Comparison of ENCODE assay signal across 8 cellular contexts in the genomic region with DNA sequence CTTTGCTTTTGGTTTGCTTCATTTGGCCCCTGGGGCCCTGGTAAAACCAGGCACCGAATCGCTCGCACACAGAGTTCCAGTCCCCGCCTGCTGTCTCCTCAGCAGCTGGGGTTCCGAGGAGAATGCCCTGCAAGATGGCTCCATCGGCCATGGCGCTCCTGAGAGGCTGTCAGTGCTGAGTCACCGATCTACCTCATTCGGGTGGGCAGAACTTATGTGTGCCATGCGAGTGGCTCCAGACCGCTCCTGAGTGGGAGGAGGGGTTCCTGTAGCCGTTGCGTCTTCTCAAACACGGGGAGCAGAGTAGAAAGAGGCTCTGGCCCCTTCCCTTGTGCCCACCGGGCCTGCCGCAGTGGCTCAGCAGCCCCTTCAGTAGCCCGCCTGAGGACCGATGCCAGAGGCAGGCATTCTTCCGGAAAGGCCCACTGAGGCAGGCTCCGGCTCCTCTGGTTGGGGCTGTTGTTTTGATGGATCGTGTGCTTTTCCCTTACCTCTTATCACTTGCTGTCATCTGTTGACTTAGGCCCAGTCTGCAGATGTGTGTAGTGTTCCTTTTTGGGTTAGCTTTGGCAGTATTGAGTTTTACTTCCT. TPM values are rescaled to one million over a fixed set of nuclear protein-coding genes. Genes with fewer than 3 reads are reported as not detected.
DNase-seq lines count a peak whose midpoint lies in the region; ATAC-seq, FAIRE-seq and TF ChIP-seq lines count a peak whose summit lies in the region.

No MANE protein-coding gene starts in this region.

- peaks cover 6% of the 10 kb centered on the region; the same call in 1 of the 2 replicates for H3K36me3 Mint-ChIP-seq in WTC11

- TF ChIP-seq EP300 in HepG2 (IDR thresholded peaks at IDR 0.05; ENCODE audit: low read depth in 2 of 2, low read length in 2 of 2) = no peak
- TF ChIP-seq EP300 in HepG2 (CRISPR knock-in tag; IDR thresholded peaks at IDR 0.05; ENCODE audit: borderline replicate concordance) = no peak

- POLR2A ChIA-PET in WTC11 (lab: Charles Lee) = interaction anchor here (0.7 kb wide), 1 partner anchor 11 kb away, joined by 3 read pairs; no protein-coding TSS in a partner anchor
- POLR2A ChIA-PET in HepG2 (lab: Yijun Ruan, JAX) = interaction anchor here (0.7 to 1.3 kb wide), 6 partner anchors 9 to 170 kb away, joined by 3 to 8 read pairs (median 4); a partner anchor contains a TSS

- in situ Hi-C loops in HepG2 (cut with HindIII; ENCODE audit: extremely low pct_ligation_motif_present, low pct_unique_long_range_greater_than_20kb) = no loop called here

- under 1% methylated on average over 12 of the region's 21 CpGs for WGBS in HepG2 (ENCODE audit: low lambda C conversion rate)

- H3K27ac Mint-ChIP-seq in WTC11 = peak overlapping the region; percentile 90

- DNase-seq in Ammon's horn (ENCODE audit: low spot score) (peak; percentile 65), WTC11 (ENCODE audit: low spot score) (no peak), caudate nucleus (lab: John Stamatoyannopoulos, UW) (peak in 33 of 61 donors; percentile 16 to 77 (median 42)), HepG2 (ENCODE audit: low spot score) (peak; percentile 45), urothelium cell line (ENCODE audit: low spot score) (no peak)
- peak; percentile 62 to 77 (median 74) for DNase-seq in stimulated activated CD4-positive, alpha-beta T cell treated with anti-CD3 and anti-CD28 coated beads, TNF-alpha, amount 100 ng/mL, for 24 hours (ENCODE audit: low read depth in 3 of 3)

- no peak for TF ChIP-seq CTCF in WTC11 (IDR thresholded peaks at IDR 0.05)
- no peak for TF ChIP-seq CTCF in HepG2 (CRISPR knock-in tag; IDR thresholded peaks at IDR 0.05)

- no peaks in the 10 kb centered on the region for H3K9me3 Mint-ChIP-seq in WTC11

- FAIRE-seq in HepG2 (lab: Jason Lieb, UNC) (no peak), urothelium cell line (lab: Jason Lieb, UNC) (no peak)

- intact Hi-C loops in HepG2 (cut with micrococcal nuclease; ENCODE audit: unreplicated experiment) = loop anchor here (2.0 kb wide), 1 partner anchor 16 kb away; a partner anchor contains a TSS

- H3K27ac ChIP-seq in KOPT-K1 (ENCODE audit: low read depth, low read length, poor library complexity, severe bottlenecking) (peak overlapping the region; percentile 83), caudate nucleus (ENCODE audit: low read depth, low read length) (peak overlapping the region; percentile 67), HepG2 (ENCODE audit: extremely low read length, insufficient read depth, low read length) (peak overlapping the region; percentile 62)

- H3K27me3 Mint-ChIP-seq in WTC11 (ENCODE audit: low read depth) = no peaks in the 10 kb centered on the region

- no TSS peak for BruUV-seq in HepG2 (replicated peaks; lab: Mats Ljungman, UMichigan)

- H3K4me1 Mint-ChIP-seq in WTC11 = peaks cover 20% of the 10 kb centered on the region

- H3K79me2 ChIP-seq in HepG2 (ENCODE audit: insufficient read depth, low read length) = peaks cover 22% of the 10 kb centered on the region

- no peak overlapping the region for H2AFZ ChIP-seq in HepG2 (ENCODE audit: low read length)

- H3K4me3 Mint-ChIP-seq in WTC11 = peak overlapping the region; percentile 99

- no peak for TF ChIP-seq RAD21 in HepG2 (CRISPR knock-in tag; IDR thresholded peaks at IDR 0.05)

- no peaks in the 10 kb centered on the region; a peak in 1 of 5 replicates for H3K27me3 ChIP-seq in HepG2 (ENCODE audit: control insufficient read depth in 1 of 2, insufficient read depth in 2 of 2, low read length in 2 of 2)

- H3K4me3 ChIP-seq in HepG2 (replicated peaks in 1 of 3; ENCODE audit: insufficient read depth in 1 of 3, low read depth in 2 of 3, low read length in 3 of 3) = peak overlapping the region; percentile 90 to 98 (median 91)

- peak overlapping the region; percentile 81 for H3K9ac ChIP-seq in HepG2 (ENCODE audit: insufficient read depth, low read depth, low read length)

- peak; percentile 36 for ATAC-seq in GM19351 (IDR thresholded peaks at IDR 0.05; ENCODE audit: unreplicated experiment)
- ATAC-seq in WTC11 = peak; percentile 16
- peak; percentile 71 for ATAC-seq in HepG2

- H4K20me1 ChIP-seq in HepG2 (ENCODE audit: insufficient read depth, low read length) = peaks cover 12% of the 10 kb centered on the region; the same call in 1 of the 2 replicates

- TF ChIP-seq POLR2A in HepG2 (IDR thresholded peaks at IDR 0.05; ENCODE audit: insufficient read depth in 1 of 2, low read depth in 2 of 2, low read length in 2 of 2) = peak in 1 of 2 experiments; percentile 49; a peak in 2 of 4 replicates

- CTCF ChIA-PET in WTC11 (lab: Charles Lee) = interaction anchor here (0.5 to 5.8 kb wide), 3 partner anchors 11 to 70 kb away, joined by 3 to 77 read pairs (median 3); no protein-coding TSS in a partner anchor
- CTCF ChIA-PET in HepG2 (lab: Yijun Ruan, JAX; ENCODE audit: low intra/inter-chr PET ratio, low total read pairs) = no interaction called here

- peak overlapping the region; percentile 96 for H3K4me2 ChIP-seq in HepG2 (ENCODE audit: low read depth, low read length)

- H3K4me1 ChIP-seq in HepG2 (ENCODE audit: insufficient read depth, low read length) = peaks cover 30% of the 10 kb centered on the region

- H3K36me3 ChIP-seq in KOPT-K1 (ENCODE audit: insufficient read depth, low read length) (peaks cover 41% of the 10 kb centered on the region), HepG2 (replicated peaks in 1 of 2; ENCODE audit: control insufficient read depth in 1 of 2, insufficient read depth in 2 of 2, low read length in 2 of 2) (peaks cover 6 to 32% of the 10 kb centered on the region in 2 experiments; a peak in 4 of 5 replicates)

- no peaks in the 10 kb centered on the region for H3K9me3 ChIP-seq in KOPT-K1 (ENCODE audit: insufficient read depth, low read length, poor library complexity, severe bottlenecking)
- no peaks in the 10 kb centered on the region for H3K9me3 ChIP-seq in HepG2 (ENCODE audit: low read length)

RNA-seq across cellular contexts. Expression of a gene that starts 0.9 kb away (rescaled TPM):
- 25.0 to 30.7 TPM (median 26.3 TPM) in 3 replicates for total RNA-seq in WTC11 (2021)
- 10.2 and 21.5 TPM in 2 replicates for total RNA-seq in HepG2 (2016; rRNA removed; fragmentation: Illumina TruSeq; extraction: Trizol)
- 1.7 and 2.5 TPM in 2 replicates for total RNA-seq in HepG2 (2016; cell fraction: cytosol; rRNA removed; fragmentation: Illumina TruSeq; extraction: Trizol; ENCODE audit: low read depth)
- 9.4 and 21.0 TPM in 2 replicates for total RNA-seq in HepG2 (2016; cell fraction: insoluble cytoplasmic fraction; rRNA removed; fragmentation: Illumina TruSeq; extraction: Trizol)
- 5.8 and 7.3 TPM in 2 replicates for total RNA-seq in HepG2 (2016; cell fraction: membrane; rRNA removed; fragmentation: Illumina TruSeq; extraction: Trizol)
- total RNA-seq in HepG2 (2016; cell fraction: nucleus; rRNA removed; fragmentation: Illumina TruSeq; extraction: Trizol) = 26.3 and 31.0 TPM in 2 replicates
- polyA plus RNA-seq in HepG2 (2011; rRNA removed) = 15.4 and 22.5 TPM in 2 replicates
- polyA plus RNA-seq in HepG2 (2011; cell fraction: cytosol; rRNA removed) = 13.1 and 17.3 TPM in 2 replicates
- 62.4 and 64.6 TPM in 2 replicates for polyA plus RNA-seq in HepG2 (2011; cell fraction: nucleus; rRNA removed)
- 12.1 and 17.0 TPM in 2 replicates for polyA plus RNA-seq in HepG2 (2012)
- polyA plus RNA-seq in HepG2 (2016; cell fraction: cytosol; fragmentation: Illumina TruSeq; extraction: Trizol; ENCODE audit: low read depth) = 1.1 and 1.3 TPM in 2 replicates
- 8.7 and 8.9 TPM in 2 replicates for polyA plus RNA-seq in HepG2 (2016; cell fraction: insoluble cytoplasmic fraction; fragmentation: Illumina TruSeq; extraction: Trizol; ENCODE audit: low read depth)
- 3.0 and 4.1 TPM in 2 replicates for polyA plus RNA-seq in HepG2 (2016; cell fraction: membrane; fragmentation: Illumina TruSeq; extraction: Trizol; ENCODE audit: low read depth)
- 33.0 and 37.5 TPM in 2 replicates for polyA plus RNA-seq in HepG2 (2016; cell fraction: nucleus; fragmentation: Illumina TruSeq; extraction: Trizol; ENCODE audit: insufficient read depth, low read depth)
- 28.1 and 43.5 TPM in 2 replicates for polyA minus RNA-seq in HepG2 (2011; rRNA and poly(A)+ RNA removed; ENCODE audit: low replicate concordance)
- polyA minus RNA-seq in HepG2 (2011; cell fraction: cytosol; rRNA and poly(A)+ RNA removed) = 15.1 and 16.0 TPM in 2 replicates
- 30.7 and 33.6 TPM in 2 replicates for polyA minus RNA-seq in HepG2 (2011; cell fraction: nucleus; rRNA and poly(A)+ RNA removed)

RNA-seq across cellular contexts. Expression of a gene that starts 6.2 kb away (rescaled TPM):
- total RNA-seq in WTC11 (2021) (41.3 to 43.7 TPM (median 43.5 TPM) in 3 replicates), HepG2 (2016; rRNA removed; fragmentation: Illumina TruSeq; extraction: Trizol) (42.5 and 43.0 TPM in 2 replicates)
- 7.5 and 8.4 TPM in 2 replicates for total RNA-seq in HepG2 (2016; cell fraction: cytosol; rRNA removed; fragmentation: Illumina TruSeq; extraction: Trizol; ENCODE audit: low read depth)
- 41.2 and 42.3 TPM in 2 replicates for total RNA-seq in HepG2 (2016; cell fraction: insoluble cytoplasmic fraction; rRNA removed; fragmentation: Illumina TruSeq; extraction: Trizol)
- total RNA-seq in HepG2 (2016; cell fraction: membrane; rRNA removed; fragmentation: Illumina TruSeq; extraction: Trizol) = 21.7 and 24.5 TPM in 2 replicates
- total RNA-seq in HepG2 (2016; cell fraction: nucleus; rRNA removed; fragmentation: Illumina TruSeq; extraction: Trizol) = 22.4 and 24.6 TPM in 2 replicates
- 16.3 and 18.5 TPM in 2 replicates for polyA plus RNA-seq in HepG2 (2011; rRNA removed)
- 19.7 and 19.8 TPM in 2 replicates for polyA plus RNA-seq in HepG2 (2011; cell fraction: cytosol; rRNA removed)
- 20.0 and 25.1 TPM in 2 replicates for polyA plus RNA-seq in HepG2 (2011; cell fraction: nucleus; rRNA removed)
- polyA plus RNA-seq in HepG2 (2012) = 12.8 and 19.4 TPM in 2 replicates
- 5.7 and 6.2 TPM in 2 replicates for polyA plus RNA-seq in HepG2 (2016; cell fraction: cytosol; fragmentation: Illumina TruSeq; extraction: Trizol; ENCODE audit: low read depth)
- polyA plus RNA-seq in HepG2 (2016; cell fraction: insoluble cytoplasmic fraction; fragmentation: Illumina TruSeq; extraction: Trizol; ENCODE audit: low read depth) = 26.4 and 36.5 TPM in 2 replicates
- polyA plus RNA-seq in HepG2 (2016; cell fraction: membrane; fragmentation: Illumina TruSeq; extraction: Trizol; ENCODE audit: low read depth) = 12.8 and 14.1 TPM in 2 replicates
- polyA plus RNA-seq in HepG2 (2016; cell fraction: nucleus; fragmentation: Illumina TruSeq; extraction: Trizol; ENCODE audit: insufficient read depth, low read depth) = 33.8 and 36.4 TPM in 2 replicates
- 23.8 and 78.9 TPM in 2 replicates for polyA minus RNA-seq in HepG2 (2011; rRNA and poly(A)+ RNA removed; ENCODE audit: low replicate concordance)
- 9.2 and 9.3 TPM in 2 replicates for polyA minus RNA-seq in HepG2 (2011; cell fraction: cytosol; rRNA and poly(A)+ RNA removed)
- polyA minus RNA-seq in HepG2 (2011; cell fraction: nucleus; rRNA and poly(A)+ RNA removed) = 13.9 and 19.9 TPM in 2 replicates

RNA-seq across cellular contexts. Expression of a gene that starts 15.3 kb away (rescaled TPM):
- total RNA-seq in WTC11 (2021) = 5.8 to 9.0 TPM (median 5.9 TPM) in 3 replicates
- total RNA-seq in HepG2 (2016; rRNA removed; fragmentation: Illumina TruSeq; extraction: Trizol) = 0.53 and 0.62 TPM in 2 replicates
- 0.79 and 1.2 TPM in 2 replicates for total RNA-seq in HepG2 (2016; cell fraction: cytosol; rRNA removed; fragmentation: Illumina TruSeq; extraction: Trizol; ENCODE audit: low read depth)
- total RNA-seq in HepG2 (2016; cell fraction: insoluble cytoplasmic fraction; rRNA removed; fragmentation: Illumina TruSeq; extraction: Trizol) = 0.24 and 0.84 TPM in 2 replicates
- 0.86 and 1.2 TPM in 2 replicates for total RNA-seq in HepG2 (2016; cell fraction: membrane; rRNA removed; fragmentation: Illumina TruSeq; extraction: Trizol)
- 0.62 and 1.0 TPM in 2 replicates for total RNA-seq in HepG2 (2016; cell fraction: nucleus; rRNA removed; fragmentation: Illumina TruSeq; extraction: Trizol)
- polyA plus RNA-seq in HepG2 (2011; rRNA removed) = 0.20 and 0.44 TPM in 2 replicates
- polyA plus RNA-seq in HepG2 (2011; cell fraction: cytosol; rRNA removed) = 0.08 and 0.09 TPM in 2 replicates
- polyA plus RNA-seq in HepG2 (2011; cell fraction: nucleus; rRNA removed) = 1.7 and 2.4 TPM in 2 replicates
- polyA plus RNA-seq in HepG2 (2012) = 3.8 and 4.0 TPM in 2 replicates
- polyA plus RNA-seq in HepG2 (2016; cell fraction: cytosol; fragmentation: Illumina TruSeq; extraction: Trizol; ENCODE audit: low read depth) = 0.55 and 0.76 TPM in 2 replicates
- polyA plus RNA-seq in HepG2 (2016; cell fraction: insoluble cytoplasmic fraction; fragmentation: Illumina TruSeq; extraction: Trizol; ENCODE audit: low read depth) = 0.35 and 0.52 TPM in 2 replicates
- polyA plus RNA-seq in HepG2 (2016; cell fraction: membrane; fragmentation: Illumina TruSeq; extraction: Trizol; ENCODE audit: low read depth) = 0.62 and 0.80 TPM in 2 replicates
- 2.7 and 3.3 TPM in 2 replicates for polyA plus RNA-seq in HepG2 (2016; cell fraction: nucleus; fragmentation: Illumina TruSeq; extraction: Trizol; ENCODE audit: insufficient read depth, low read depth)
- polyA minus RNA-seq in HepG2 (2011; rRNA and poly(A)+ RNA removed; ENCODE audit: low replicate concordance) = 0.38 and 3.6 TPM in 2 replicates
- 1.1 TPM in 1 of 2 replicates, not detected in the other for polyA minus RNA-seq in HepG2 (2011; cell fraction: cytosol; rRNA and poly(A)+ RNA removed)
- 0.25 and 0.64 TPM in 2 replicates for polyA minus RNA-seq in HepG2 (2011; cell fraction: nucleus; rRNA and poly(A)+ RNA removed)

RNA-seq across cellular contexts. Expression of a gene that starts 22.9 kb away (rescaled TPM):
- 0.87 TPM in 1 of 3 replicates, not detected in the others for total RNA-seq in WTC11 (2021)
- not detected in 2 replicates for total RNA-seq in HepG2 (2016; rRNA removed; fragmentation: Illumina TruSeq; extraction: Trizol)
- not detected in 2 replicates for total RNA-seq in HepG2 (2016; cell fraction: cytosol; rRNA removed; fragmentation: Illumina TruSeq; extraction: Trizol; ENCODE audit: low read depth)
- total RNA-seq in HepG2 (2016; cell fraction: insoluble cytoplasmic fraction; rRNA removed; fragmentation: Illumina TruSeq; extraction: Trizol) = not detected in 2 replicates
- not detected in 2 replicates for total RNA-seq in HepG2 (2016; cell fraction: membrane; rRNA removed; fragmentation: Illumina TruSeq; extraction: Trizol)
- total RNA-seq in HepG2 (2016; cell fraction: nucleus; rRNA removed; fragmentation: Illumina TruSeq; extraction: Trizol) = not detected in 2 replicates
- not detected in 2 replicates for polyA plus RNA-seq in HepG2 (2011; rRNA removed)
- not detected in 2 replicates for polyA plus RNA-seq in HepG2 (2011; cell fraction: cytosol; rRNA removed)
- polyA plus RNA-seq in HepG2 (2011; cell fraction: nucleus; rRNA removed) = not detected in 2 replicates
- polyA plus RNA-seq in HepG2 (2012) = not detected in 2 replicates
- polyA plus RNA-seq in HepG2 (2016; cell fraction: cytosol; fragmentation: Illumina TruSeq; extraction: Trizol; ENCODE audit: low read depth) = not detected in 2 replicates
- not detected in 2 replicates for polyA plus RNA-seq in HepG2 (2016; cell fraction: insoluble cytoplasmic fraction; fragmentation: Illumina TruSeq; extraction: Trizol; ENCODE audit: low read depth)
- not detected in 2 replicates for polyA plus RNA-seq in HepG2 (2016; cell fraction: membrane; fragmentation: Illumina TruSeq; extraction: Trizol; ENCODE audit: low read depth)
- not detected in 2 replicates for polyA plus RNA-seq in HepG2 (2016; cell fraction: nucleus; fragmentation: Illumina TruSeq; extraction: Trizol; ENCODE audit: insufficient read depth, low read depth)
- not detected in 2 replicates for polyA minus RNA-seq in HepG2 (2011; rRNA and poly(A)+ RNA removed; ENCODE audit: low replicate concordance)
- polyA minus RNA-seq in HepG2 (2011; cell fraction: cytosol; rRNA and poly(A)+ RNA removed) = not detected in 2 replicates
- polyA minus RNA-seq in HepG2 (2011; cell fraction: nucleus; rRNA and poly(A)+ RNA removed) = 1.4 and 1.7 TPM in 2 replicates

RNA-seq across cellular contexts. Expression of a gene that starts 46.2 kb away (rescaled TPM):
- total RNA-seq in WTC11 (2021) = not detected in 3 replicates
- total RNA-seq in HepG2 (2016; rRNA removed; fragmentation: Illumina TruSeq; extraction: Trizol) = not detected in 2 replicates
- total RNA-seq in HepG2 (2016; cell fraction: cytosol; rRNA removed; fragmentation: Illumina TruSeq; extraction: Trizol; ENCODE audit: low read depth) = not detected in 2 replicates
- total RNA-seq in HepG2 (2016; cell fraction: insoluble cytoplasmic fraction; rRNA removed; fragmentation: Illumina TruSeq; extraction: Trizol) = not detected in 2 replicates
- not detected in 2 replicates for total RNA-seq in HepG2 (2016; cell fraction: membrane; rRNA removed; fragmentation: Illumina TruSeq; extraction: Trizol)
- not detected in 2 replicates for total RNA-seq in HepG2 (2016; cell fraction: nucleus; rRNA removed; fragmentation: Illumina TruSeq; extraction: Trizol)
- not detected in 2 replicates for polyA plus RNA-seq in HepG2 (2011; rRNA removed)
- polyA plus RNA-seq in HepG2 (2011; cell fraction: cytosol; rRNA removed) = not detected in 2 replicates
- polyA plus RNA-seq in HepG2 (2011; cell fraction: nucleus; rRNA removed) = not detected in 2 replicates
- polyA plus RNA-seq in HepG2 (2012) = not detected in 2 replicates
- not detected in 2 replicates for polyA plus RNA-seq in HepG2 (2016; cell fraction: cytosol; fragmentation: Illumina TruSeq; extraction: Trizol; ENCODE audit: low read depth)
- polyA plus RNA-seq in HepG2 (2016; cell fraction: insoluble cytoplasmic fraction; fragmentation: Illumina TruSeq; extraction: Trizol; ENCODE audit: low read depth) = not detected in 2 replicates
- polyA plus RNA-seq in HepG2 (2016; cell fraction: membrane; fragmentation: Illumina TruSeq; extraction: Trizol; ENCODE audit: low read depth) = not detected in 2 replicates
- polyA plus RNA-seq in HepG2 (2016; cell fraction: nucleus; fragmentation: Illumina TruSeq; extraction: Trizol; ENCODE audit: insufficient read depth, low read depth) = not detected in 2 replicates
- polyA minus RNA-seq in HepG2 (2011; rRNA and poly(A)+ RNA removed; ENCODE audit: low replicate concordance) = not detected in 2 replicates
- polyA minus RNA-seq in HepG2 (2011; cell fraction: cytosol; rRNA and poly(A)+ RNA removed) = not detected in 2 replicates
- not detected in 2 replicates for polyA minus RNA-seq in HepG2 (2011; cell fraction: nucleus; rRNA and poly(A)+ RNA removed)

Comparison
In these comparisons a context has a peak if more than half of its experiments do, and no peak if none do; other contexts are left out.
1. DNase-seq: peak in Ammon's horn (single experiment), caudate nucleus (33 of 61), HepG2 (single experiment) and stimulated activated CD4-positive, alpha-beta T cell treated with anti-CD3 and anti-CD28 coated beads, TNF-alpha, amount 100 ng/mL, for 24 hours (3 of 3); none in WTC11 (single experiment) and urothelium cell line (single experiment).
2. ATAC-seq: peak in every context shown above with its lines; median percentile 71 in HepG2; 36 in GM19351; 16 in WTC11.
3. Peak in every context shown above with its lines, with median percentiles within 50 percentile points of each other: H3K27ac ChIP-seq.